12 cellular contexts compared by ENCODE assay signal in the genomic region with DNA sequence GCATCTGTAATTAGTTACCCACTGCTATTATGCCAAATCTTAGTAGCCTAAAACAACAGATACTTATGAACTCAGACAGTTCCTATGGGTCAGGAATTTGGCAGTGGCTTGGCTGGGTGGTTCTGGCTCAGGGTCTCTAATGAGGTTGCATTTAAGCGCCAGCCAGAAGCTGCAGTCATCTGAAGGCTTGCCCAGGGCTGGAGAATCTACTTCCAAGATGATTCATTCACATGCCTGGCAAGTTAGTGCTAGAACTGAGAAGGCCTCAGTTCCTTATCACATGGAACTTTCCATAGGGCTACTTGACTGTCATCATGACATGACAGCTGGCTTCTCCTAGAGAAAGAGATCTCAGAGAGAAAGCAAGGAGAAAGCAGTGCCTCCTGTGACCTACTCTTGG.
DNase-seq lines count a peak whose midpoint lies in the region; ATAC-seq and TF ChIP-seq lines count a peak whose summit lies in the region.
"Had no signal": no experiment of that assay in that cellular context is flagged by ENCODE, and none has a peak within 500 bp of the region (broad histone marks: within the 10 kb centered on the region; RNA-seq: fewer than 3 reads in every experiment).

No MANE protein-coding gene starts in this region.

- intact Hi-C loops in sciatic nerve (cut with DNase I) = no loop called here

- peaks cover 26% of the 10 kb centered on the region for H3K4me1 ChIP-seq in GM23338 (ENCODE audit: insufficient read depth)
- peaks cover 11% of the 10 kb centered on the region for H3K4me1 ChIP-seq in foreskin keratinocyte

- no peaks in the 10 kb centered on the region for H3K27me3 ChIP-seq in GM23338 (ENCODE audit: insufficient read depth)
- no peaks in the 10 kb centered on the region for H3K27me3 ChIP-seq in foreskin keratinocyte

- no peaks in the 10 kb centered on the region for H3K27me3 Mint-ChIP-seq in GM23338 (ENCODE audit: insufficient read depth, low read depth, poor library complexity)
- H3K27me3 Mint-ChIP-seq in T-helper 2 cell treated with Interferon-gamma antibody and Interleukin-4, amounts not matched to agents 5 μg/mL and 100 μg/mL, for 36 hours (ENCODE audit: low read depth) = peaks cover 7% of the 10 kb centered on the region

- no peaks in the 10 kb centered on the region for H3K9me2 ChIP-seq in GM23338 (ENCODE audit: insufficient read depth)

- 0 out of 2 replicates have a peak overlapping the region, but pooled peaks have one; percentile 40 for H3K27ac Mint-ChIP-seq in GM23338
- no peak overlapping the region for H3K27ac Mint-ChIP-seq in T-helper 2 cell treated with Interferon-gamma antibody and Interleukin-4, amounts not matched to agents 5 μg/mL and 100 μg/mL, for 36 hours
- H3K27ac Mint-ChIP-seq: activated naive CD4-positive, alpha-beta T cell treated with anti-CD3 and anti-CD28 coated beads, Interleukin-2, amount 50 U/mL, for 72 hours had no signal

- H3K4me3 ChIP-seq in GM23338 = no peak overlapping the region

- no peaks in the 10 kb centered on the region for H3K79me2 ChIP-seq in GM23338 (replicated peaks; ENCODE audit: insufficient read depth)

- ATAC-seq in GM23338 (no peak), foreskin keratinocyte (peak; percentile 98), sciatic nerve (peak; percentile 66), GM18868 (IDR thresholded peaks at IDR 0.05; ENCODE audit: unreplicated experiment) (no peak), GM19452 (IDR thresholded peaks at IDR 0.05; ENCODE audit: unreplicated experiment) (no peak)
- ATAC-seq: activated naive CD4-positive, alpha-beta T cell treated with anti-CD3 and anti-CD28 coated beads, Interleukin-2, amount 50 U/mL, for 72 hours had no signal

- no peaks in the 10 kb centered on the region for H3K36me3 ChIP-seq in GM23338 (ENCODE audit: insufficient read depth)

- H3K4me1 Mint-ChIP-seq in GM23338 = peaks cover 45% of the 10 kb centered on the region
- no peaks in the 10 kb centered on the region for H3K4me1 Mint-ChIP-seq in T-helper 2 cell treated with Interferon-gamma antibody and Interleukin-4, amounts not matched to agents 5 μg/mL and 100 μg/mL, for 36 hours (ENCODE audit: low read depth)

- no peaks in the 10 kb centered on the region for H4K20me1 ChIP-seq in GM23338 (replicated peaks; ENCODE audit: insufficient read depth)

- H3K36me3 Mint-ChIP-seq in GM23338 (ENCODE audit: low read depth) = peaks cover 7% of the 10 kb centered on the region; the same call in 2 of the 3 replicates
- H3K36me3 Mint-ChIP-seq in T-helper 2 cell treated with Interferon-gamma antibody and Interleukin-4, amounts not matched to agents 5 μg/mL and 100 μg/mL, for 36 hours (ENCODE audit: low read depth) = no peaks in the 10 kb centered on the region
- H3K36me3 Mint-ChIP-seq: activated naive CD4-positive, alpha-beta T cell treated with anti-CD3 and anti-CD28 coated beads, Interleukin-2, amount 50 U/mL, for 72 hours had no signal

- TF ChIP-seq CTCF in GM23338 (conservative IDR thresholded peaks at IDR 0.05; ENCODE audit: low read depth in 2 of 2) (no peak), foreskin keratinocyte (conservative IDR thresholded peaks at IDR 0.05) (no peak)

- H2AFZ ChIP-seq in GM23338 = no peak overlapping the region

- H3K27ac ChIP-seq in GM23338 (ENCODE audit: low read depth) (no peak overlapping the region), foreskin keratinocyte (peak overlapping the region; percentile 5)

- H3K4me2 ChIP-seq in GM23338 = no peak overlapping the region

- H3K4me3 Mint-ChIP-seq in GM23338 = no peak overlapping the region
- no peak overlapping the region for H3K4me3 Mint-ChIP-seq in T-helper 2 cell treated with Interferon-gamma antibody and Interleukin-4, amounts not matched to agents 5 μg/mL and 100 μg/mL, for 36 hours

- H3F3A ChIP-seq in GM23338 (replicated peaks; ENCODE audit: low read depth) = no peaks in the 10 kb centered on the region

- H3K9me3 Mint-ChIP-seq in GM23338 = no peaks in the 10 kb centered on the region
- no peaks in the 10 kb centered on the region for H3K9me3 Mint-ChIP-seq in T-helper 2 cell treated with Interferon-gamma antibody and Interleukin-4, amounts not matched to agents 5 μg/mL and 100 μg/mL, for 36 hours
- H3K9me3 Mint-ChIP-seq: activated naive CD4-positive, alpha-beta T cell treated with anti-CD3 and anti-CD28 coated beads, Interleukin-2, amount 50 U/mL, for 72 hours had no signal

- no peak for DNase-seq in GM23338 (ENCODE audit: low spot score)
- peak; percentile 67 to 75 for DNase-seq in SW 1271 (lab: John Stamatoyannopoulos, UW)
- peak; percentile 80 to 91 for DNase-seq in foreskin keratinocyte
- peak; percentile 70 for DNase-seq in sciatic nerve (ENCODE audit: low spot score)
- no peak for DNase-seq in COR-L47 (lab: John Stamatoyannopoulos, UW)
- DNase-seq in T-helper 2 cell treated with Interferon-gamma antibody and Interleukin-4, amounts not matched to agents 5 μg/mL and 100 μg/mL, for 36 hours (ENCODE audit: low spot score) = no peak
- DNase-seq: glutamatergic neuron, NCI-H82, nucleus accumbens had no signal

TF ChIP-seq in GM23338, 12 proteins besides CTCF, POLR2A, EP300 and RAD21 (continues in another document):
- TF ChIP-seq EZH2phosphoT487 (IDR thresholded peaks at IDR 0.05; ENCODE audit: unreplicated experiment) (no peak), CREB1 (CRISPR knock-in tag; IDR thresholded peaks at IDR 0.05; ENCODE audit: low read depth) (no peak), ZNF114 (CRISPR knock-in tag; IDR thresholded peaks at IDR 0.05) (no peak), STAT1 (IDR thresholded peaks at IDR 0.05; ENCODE audit: unreplicated experiment) (no peak), NANOG (IDR thresholded peaks at IDR 0.05; ENCODE audit: borderline replicate concordance) (no peak), ZNF331 (CRISPR knock-in tag; IDR thresholded peaks at IDR 0.05; ENCODE audit: low read depth) (no peak), EZH2 (IDR thresholded peaks at IDR 0.05; ENCODE audit: low read depth, unreplicated experiment) (no peak), JUNB (IDR thresholded peaks at IDR 0.05; ENCODE audit: unreplicated experiment) (no peak), POLR2AphosphoS5 (IDR thresholded peaks at IDR 0.05; ENCODE audit: low read depth) (no peak)
- TF ChIP-seq, protein P1, sequence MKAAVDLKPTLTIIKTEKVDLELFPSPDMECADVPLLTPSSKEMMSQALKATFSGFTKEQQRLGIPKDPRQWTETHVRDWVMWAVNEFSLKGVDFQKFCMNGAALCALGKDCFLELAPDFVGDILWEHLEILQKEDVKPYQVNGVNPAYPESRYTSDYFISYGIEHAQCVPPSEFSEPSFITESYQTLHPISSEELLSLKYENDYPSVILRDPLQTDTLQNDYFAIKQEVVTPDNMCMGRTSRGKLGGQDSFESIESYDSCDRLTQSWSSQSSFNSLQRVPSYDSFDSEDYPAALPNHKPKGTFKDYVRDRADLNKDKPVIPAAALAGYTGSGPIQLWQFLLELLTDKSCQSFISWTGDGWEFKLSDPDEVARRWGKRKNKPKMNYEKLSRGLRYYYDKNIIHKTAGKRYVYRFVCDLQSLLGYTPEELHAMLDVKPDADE (IDR thresholded peaks at IDR 0.05) = no peak
- TF ChIP-seq, protein P2, sequence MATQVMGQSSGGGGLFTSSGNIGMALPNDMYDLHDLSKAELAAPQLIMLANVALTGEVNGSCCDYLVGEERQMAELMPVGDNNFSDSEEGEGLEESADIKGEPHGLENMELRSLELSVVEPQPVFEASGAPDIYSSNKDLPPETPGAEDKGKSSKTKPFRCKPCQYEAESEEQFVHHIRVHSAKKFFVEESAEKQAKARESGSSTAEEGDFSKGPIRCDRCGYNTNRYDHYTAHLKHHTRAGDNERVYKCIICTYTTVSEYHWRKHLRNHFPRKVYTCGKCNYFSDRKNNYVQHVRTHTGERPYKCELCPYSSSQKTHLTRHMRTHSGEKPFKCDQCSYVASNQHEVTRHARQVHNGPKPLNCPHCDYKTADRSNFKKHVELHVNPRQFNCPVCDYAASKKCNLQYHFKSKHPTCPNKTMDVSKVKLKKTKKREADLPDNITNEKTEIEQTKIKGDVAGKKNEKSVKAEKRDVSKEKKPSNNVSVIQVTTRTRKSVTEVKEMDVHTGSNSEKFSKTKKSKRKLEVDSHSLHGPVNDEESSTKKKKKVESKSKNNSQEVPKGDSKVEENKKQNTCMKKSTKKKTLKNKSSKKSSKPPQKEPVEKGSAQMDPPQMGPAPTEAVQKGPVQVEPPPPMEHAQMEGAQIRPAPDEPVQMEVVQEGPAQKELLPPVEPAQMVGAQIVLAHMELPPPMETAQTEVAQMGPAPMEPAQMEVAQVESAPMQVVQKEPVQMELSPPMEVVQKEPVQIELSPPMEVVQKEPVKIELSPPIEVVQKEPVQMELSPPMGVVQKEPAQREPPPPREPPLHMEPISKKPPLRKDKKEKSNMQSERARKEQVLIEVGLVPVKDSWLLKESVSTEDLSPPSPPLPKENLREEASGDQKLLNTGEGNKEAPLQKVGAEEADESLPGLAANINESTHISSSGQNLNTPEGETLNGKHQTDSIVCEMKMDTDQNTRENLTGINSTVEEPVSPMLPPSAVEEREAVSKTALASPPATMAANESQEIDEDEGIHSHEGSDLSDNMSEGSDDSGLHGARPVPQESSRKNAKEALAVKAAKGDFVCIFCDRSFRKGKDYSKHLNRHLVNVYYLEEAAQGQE (IDR thresholded peaks at IDR 0.05; ENCODE audit: unreplicated experiment) = no peak

Comparison
In these comparisons a context has a peak if more than half of its experiments do, and no peak if none do; other contexts are left out.
1. ATAC-seq: peak in foreskin keratinocyte (single experiment) and sciatic nerve (single experiment); none in GM23338 (single experiment), GM18868 (single experiment) and GM19452 (single experiment).
2. DNase-seq: peak in SW 1271 (2 of 2), foreskin keratinocyte (2 of 2) and sciatic nerve (single experiment); none in GM23338 (single experiment), COR-L47 (single experiment) and T-helper 2 cell treated with Interferon-gamma antibody and Interleukin-4, amounts not matched to agents 5 μg/mL and 100 μg/mL, for 36 hours (single experiment).